Comparison of ENCODE assay signal across 8 cellular contexts in genomic region chr10:24619291-24619993, GRCh38.
A peak's percentile ranks its signal among the peaks of the same experiment; 100 is the strongest.
DNase-seq lines count a peak whose midpoint lies in the region; ATAC-seq, FAIRE-seq and TF ChIP-seq lines count a peak whose summit lies in the region.
"Not testable (repeated sequence)": the region's sequence is repeated elsewhere in the genome, so short reads cannot be mapped to it uniquely, and the experiment has no call there.

No MANE protein-coding gene starts in this region.

- H3K27me3 ChIP-seq in dorsolateral prefrontal cortex; lower lobe of right lung (ENCODE audit: low read depth); smooth muscle cell (ENCODE audit: low read depth): not testable (repeated sequence)

- peak; percentile 65 for FAIRE-seq in urothelium cell line (lab: Jason Lieb, UNC)

- not testable (repeated sequence) for H2AFZ ChIP-seq in smooth muscle cell (ENCODE audit: low read depth)

- H3K27me3 Mint-ChIP-seq in activated CD4-positive, alpha-beta T cell treated with anti-CD3 and anti-CD28 coated beads, Interleukin-2, amount 10 ng/mL, durations not matched to agents 7 days and 5 days: not testable (repeated sequence)

- not testable (repeated sequence) for TF ChIP-seq CTCF in dorsolateral prefrontal cortex (IDR thresholded peaks at IDR 0.05 in 54 of 56, conservative IDR thresholded peaks at IDR 0.05 in 2 of 56; ENCODE audit: low read depth in 1 of 56, partially characterized antibody in 56 of 56); lower lobe of right lung (IDR thresholded peaks at IDR 0.05); smooth muscle cell (IDR thresholded peaks at IDR 0.05; ENCODE audit: borderline replicate concordance, insufficient read depth, poor library complexity, severe bottlenecking)

- H3K9me3 ChIP-seq in lower lobe of right lung; smooth muscle cell (replicated peaks; ENCODE audit: low read depth): not testable (repeated sequence)

- H3K36me3 ChIP-seq in lower lobe of right lung: peaks cover 13% of the 10 kb centered on the region
- H3K36me3 ChIP-seq in smooth muscle cell (ENCODE audit: low read depth): not testable (repeated sequence)

- not testable (repeated sequence) for H3K4me3 Mint-ChIP-seq in activated CD4-positive, alpha-beta T cell treated with anti-CD3 and anti-CD28 coated beads, Interleukin-2, amount 10 ng/mL, durations not matched to agents 7 days and 5 days

- 67% methylated on average over 11 of the region's 11 CpGs for WGBS in smooth muscle cell (ENCODE audit: low lambda C conversion rate)

- not testable (repeated sequence) for H3K4me1 ChIP-seq in lower lobe of right lung; smooth muscle cell (ENCODE audit: low read depth)

- peak overlapping the region in 20 of 59 donors; percentile 0 to 62 (median 42) for H3K27ac ChIP-seq in dorsolateral prefrontal cortex
- not testable (repeated sequence) for H3K27ac ChIP-seq in lower lobe of right lung
- H3K27ac ChIP-seq in smooth muscle cell (ENCODE audit: low read depth): peak overlapping the region; percentile 29

- POLR2A ChIA-PET in activated CD4-positive, alpha-beta T cell treated with anti-CD3 and anti-CD28 coated beads, Interleukin-2, amount 10 ng/mL, durations not matched to agents 7 days and 5 days (lab: Charles Lee): not testable (repeated sequence)

- not testable (repeated sequence) for H3K9me3 Mint-ChIP-seq in activated CD4-positive, alpha-beta T cell treated with anti-CD3 and anti-CD28 coated beads, Interleukin-2, amount 10 ng/mL, durations not matched to agents 7 days and 5 days; activated naive CD4-positive, alpha-beta T cell treated with anti-CD3 and anti-CD28 coated beads, Interleukin-2, amount 50 U/mL, for 72 hours

- peak overlapping the region in 48 of 59 donors; percentile 8 to 57 (median 36) for H3K4me3 ChIP-seq in dorsolateral prefrontal cortex
- not testable (repeated sequence) for H3K4me3 ChIP-seq in lower lobe of right lung, smooth muscle cell

- H3K9ac ChIP-seq in smooth muscle cell (ENCODE audit: low read depth): not testable (repeated sequence)

- peak overlapping the region; percentile 9 for H3K27ac Mint-ChIP-seq in activated CD4-positive, alpha-beta T cell treated with anti-CD3 and anti-CD28 coated beads, Interleukin-2, amount 10 ng/mL, durations not matched to agents 7 days and 5 days
- H3K27ac Mint-ChIP-seq in activated naive CD4-positive, alpha-beta T cell treated with anti-CD3 and anti-CD28 coated beads, Interleukin-2, amount 50 U/mL, for 72 hours: not testable (repeated sequence)

- H3F3A ChIP-seq in smooth muscle cell (ENCODE audit: low read depth): not testable (repeated sequence)

- ATAC-seq in activated naive CD4-positive, alpha-beta T cell treated with anti-CD3 and anti-CD28 coated beads, Interleukin-2, amount 50 U/mL, for 72 hours: peak; percentile 30 to 41
- ATAC-seq in lower lobe of right lung: peak; percentile 32 to 64

- DNase-seq in DMS79 treated with DMSO at 0.1 percent for 48 hours (lab: John Stamatoyannopoulos, UW) (peak; percentile 13), NCI-H69 (lab: John Stamatoyannopoulos, UW) (peak; percentile 56), dorsolateral prefrontal cortex (peak in 1 of 10 donors; percentile 24)
- DNase-seq in activated CD4-positive, alpha-beta T cell treated with anti-CD3 and anti-CD28 coated beads, Interleukin-2, amount 10 ng/mL, durations not matched to agents 7 days and 5 days; activated naive CD4-positive, alpha-beta T cell treated with anti-CD3 and anti-CD28 coated beads, Interleukin-2, amount 50 U/mL, for 72 hours (ENCODE audit: low spot score in 2 of 2); lower lobe of right lung; smooth muscle cell (lab: John Stamatoyannopoulos, UW; ENCODE audit: unreplicated experiment); urothelium cell line (ENCODE audit: low spot score): not testable (repeated sequence)

- H4K20me1 ChIP-seq in smooth muscle cell (ENCODE audit: low read depth): peaks cover 25% of the 10 kb centered on the region

- CTCF ChIA-PET in activated CD4-positive, alpha-beta T cell treated with anti-CD3 and anti-CD28 coated beads, Interleukin-2, amount 10 ng/mL, durations not matched to agents 7 days and 5 days (lab: Charles Lee): not testable (repeated sequence)

- not testable (repeated sequence) for H3K4me2 ChIP-seq in smooth muscle cell

- intact Hi-C loops in dorsolateral prefrontal cortex (cut with DNase I); lower lobe of right lung (cut with DNase I): not testable (repeated sequence)

- H3K36me3 Mint-ChIP-seq in activated CD4-positive, alpha-beta T cell treated with anti-CD3 and anti-CD28 coated beads, Interleukin-2, amount 10 ng/mL, durations not matched to agents 7 days and 5 days (ENCODE audit: low read depth): peaks cover 10% of the 10 kb centered on the region
- H3K36me3 Mint-ChIP-seq in activated naive CD4-positive, alpha-beta T cell treated with anti-CD3 and anti-CD28 coated beads, Interleukin-2, amount 50 U/mL, for 72 hours: not testable (repeated sequence)

- H3K79me2 ChIP-seq in smooth muscle cell (ENCODE audit: low read depth): not testable (repeated sequence)

- peaks cover 32% of the 10 kb centered on the region for H3K4me1 Mint-ChIP-seq in activated CD4-positive, alpha-beta T cell treated with anti-CD3 and anti-CD28 coated beads, Interleukin-2, amount 10 ng/mL, durations not matched to agents 7 days and 5 days
